ENCODE assay signal across 8 cellular contexts in genomic region chr16:84593825-84594724, GRCh38. TPM values are rescaled to one million over a fixed set of nuclear protein-coding genes. Genes with fewer than 3 reads are reported as not detected.
A peak's percentile ranks its signal among the peaks of the same experiment; 100 is the strongest.
DNase-seq lines count a peak whose midpoint lies in the region; ATAC-seq and TF ChIP-seq lines count a peak whose summit lies in the region.

No MANE protein-coding gene starts in this region.

- H3K27me3 Mint-ChIP-seq in stimulated activated naive CD8-positive, alpha-beta T cell treated with anti-CD3 and anti-CD28 coated beads, Interleukin-15, amount 100 ng/mL, for 72 hours, result no peaks in the 10 kb centered on the region

- H3K27ac Mint-ChIP-seq in stimulated activated naive CD8-positive, alpha-beta T cell treated with anti-CD3 and anti-CD28 coated beads, Interleukin-15, amount 100 ng/mL, for 72 hours, result peak overlapping the region; percentile 95 to 98

- H3K4me1 Mint-ChIP-seq in stimulated activated naive CD8-positive, alpha-beta T cell treated with anti-CD3 and anti-CD28 coated beads, Interleukin-15, amount 100 ng/mL, for 72 hours, result peaks cover 73% of the 10 kb centered on the region

- no peak overlapping the region for H3K9ac ChIP-seq in liver (ENCODE audit: low read depth in 1 of 2, low read length in 2 of 2)

- H3K9me3 Mint-ChIP-seq in stimulated activated naive CD8-positive, alpha-beta T cell treated with anti-CD3 and anti-CD28 coated beads, Interleukin-15, amount 100 ng/mL, for 72 hours, result no peaks in the 10 kb centered on the region

- DNase-seq in NOMO-1 treated with DMSO at 0.1 percent for 48 hours (lab: John Stamatoyannopoulos, UW; ENCODE audit: unreplicated experiment) (peak; percentile 89), activated gamma-delta T cell (lab: John Stamatoyannopoulos, UW) (peak; percentile 79), ACHN (no peak), KG1 (lab: John Stamatoyannopoulos, UW) (no peak)
- peak; percentile 76 to 93 for DNase-seq in stimulated activated naive CD8-positive, alpha-beta T cell treated with anti-CD3 and anti-CD28 coated beads, Interleukin-15, amount 100 ng/mL, for 72 hours

- no peak overlapping the region for H3K4me3 ChIP-seq in liver (ENCODE audit: low read depth in 1 of 3, low read length in 3 of 3)

- peak overlapping the region; percentile 85 to 91 for H3K4me3 Mint-ChIP-seq in stimulated activated naive CD8-positive, alpha-beta T cell treated with anti-CD3 and anti-CD28 coated beads, Interleukin-15, amount 100 ng/mL, for 72 hours

- peaks cover 0 to 3% (median 0%) of the 10 kb centered on the region in 4 donors for H3K36me3 ChIP-seq in liver (ENCODE audit: control insufficient read depth in 4 of 4, insufficient read depth in 3 of 4, low read depth in 1 of 4, low read length in 3 of 4)

- peak overlapping the region; percentile 54 to 73 for H3K27ac ChIP-seq in liver (ENCODE audit: low read depth in 1 of 2, low read length in 2 of 2)

- no peak for TF ChIP-seq CTCF in liver (IDR thresholded peaks at IDR 0.05; ENCODE audit: low read depth, low read length, missing input control)

- in situ Hi-C loops in ACHN (cut with HindIII; ENCODE audit: low pct_ligation_motif_present, low pct_unique_long_range_greater_than_20kb, low sequenced_read_pairs), result no loop called here

- peaks cover 0 to 5% (median 2%) of the 10 kb centered on the region in 4 donors for H3K4me1 ChIP-seq in liver (ENCODE audit: control insufficient read depth in 4 of 4, insufficient read depth in 4 of 4, low read length in 3 of 4)

- peak; percentile 87 for ATAC-seq in GM18858 (IDR thresholded peaks at IDR 0.05; ENCODE audit: unreplicated experiment)
- ATAC-seq in HG02642 (IDR thresholded peaks at IDR 0.05; ENCODE audit: poor library complexity, unreplicated experiment), result peak; percentile 84
- peak; percentile 95 for ATAC-seq in stimulated activated naive CD8-positive, alpha-beta T cell treated with anti-CD3 and anti-CD28 coated beads, Interleukin-15, amount 100 ng/mL, for 72 hours

- H3K9me3 ChIP-seq in liver (ENCODE audit: control insufficient read depth in 4 of 4, low read length in 3 of 4), result no peaks in the 10 kb centered on the region

- no peaks in the 10 kb centered on the region for H3K27me3 ChIP-seq in liver (ENCODE audit: control insufficient read depth in 4 of 4, insufficient read depth in 4 of 4, low read length in 3 of 4)

- whole genome bisulfite sequencing in liver, result 64% methylated on average over 23 of the region's 23 CpGs

- TF ChIP-seq RAD21 in liver (IDR thresholded peaks at IDR 0.05), result no peak

TF ChIP-seq in liver, 16 proteins besides CTCF, POLR2A, EP300 and RAD21:
- TF ChIP-seq SP1 (IDR thresholded peaks at IDR 0.05), result peak; percentile 32
- no peak for TF ChIP-seq REST (IDR thresholded peaks at IDR 0.05)
TF ChIP-seq in liver: peak in this region for 1.

RNA-seq across cellular contexts. Expression of gene COTL1, which starts 23.8 kb away (rescaled TPM):
- 10 to 100 TPM; 12.0 to 59.5 TPM for total RNA-seq in liver
- 10 to 100 TPM; 12.9 to 33.0 TPM for polyA plus RNA-seq in liver

RNA-seq across cellular contexts. Expression of gene KLHL36, which starts 54.2 kb away (rescaled TPM):
- total RNA-seq in liver, result 10 to 100 TPM; 20.9 to 53.6 TPM
- 10 to 100 TPM; 11.5 to 12.9 TPM for polyA plus RNA-seq in liver

Comparison
In these comparisons a context has a peak if more than half of its experiments do, and no peak if none do; other contexts are left out.
1. DNase-seq: peak in NOMO-1 treated with DMSO at 0.1 percent for 48 hours (single experiment), activated gamma-delta T cell (single experiment) and stimulated activated naive CD8-positive, alpha-beta T cell treated with anti-CD3 and anti-CD28 coated beads, Interleukin-15, amount 100 ng/mL, for 72 hours (2 of 2); none in ACHN (single experiment) and KG1 (single experiment).
2. Peak in every context shown above with its lines, with median percentiles within 50 percentile points of each other: ATAC-seq.